Comparison of ENCODE assay signal across 1 cellular context in genomic region chr1:114023377-114023776, GRCh38.
TF ChIP-seq lines count a peak whose summit lies in the region.

No MANE protein-coding gene starts in this region.

TF ChIP-seq in GM23338, 12 proteins besides CTCF, POLR2A, EP300 and RAD21 (continued from another document):
- no peak for TF ChIP-seq ZNF462 (CRISPR knock-in tag; IDR thresholded peaks at IDR 0.05)
- TF ChIP-seq ETS1 (IDR thresholded peaks at IDR 0.05): no peak
- no peak for TF ChIP-seq EZH2phosphoT487 (IDR thresholded peaks at IDR 0.05; ENCODE audit: unreplicated experiment)
- no peak for TF ChIP-seq NANOG (IDR thresholded peaks at IDR 0.05; ENCODE audit: borderline replicate concordance)
- TF ChIP-seq JUNB (IDR thresholded peaks at IDR 0.05; ENCODE audit: unreplicated experiment): no peak
- TF ChIP-seq POLR2AphosphoS5 (IDR thresholded peaks at IDR 0.05; ENCODE audit: low read depth): no peak
